ENCODE assay signal across 1 cellular context in the genomic region with DNA sequence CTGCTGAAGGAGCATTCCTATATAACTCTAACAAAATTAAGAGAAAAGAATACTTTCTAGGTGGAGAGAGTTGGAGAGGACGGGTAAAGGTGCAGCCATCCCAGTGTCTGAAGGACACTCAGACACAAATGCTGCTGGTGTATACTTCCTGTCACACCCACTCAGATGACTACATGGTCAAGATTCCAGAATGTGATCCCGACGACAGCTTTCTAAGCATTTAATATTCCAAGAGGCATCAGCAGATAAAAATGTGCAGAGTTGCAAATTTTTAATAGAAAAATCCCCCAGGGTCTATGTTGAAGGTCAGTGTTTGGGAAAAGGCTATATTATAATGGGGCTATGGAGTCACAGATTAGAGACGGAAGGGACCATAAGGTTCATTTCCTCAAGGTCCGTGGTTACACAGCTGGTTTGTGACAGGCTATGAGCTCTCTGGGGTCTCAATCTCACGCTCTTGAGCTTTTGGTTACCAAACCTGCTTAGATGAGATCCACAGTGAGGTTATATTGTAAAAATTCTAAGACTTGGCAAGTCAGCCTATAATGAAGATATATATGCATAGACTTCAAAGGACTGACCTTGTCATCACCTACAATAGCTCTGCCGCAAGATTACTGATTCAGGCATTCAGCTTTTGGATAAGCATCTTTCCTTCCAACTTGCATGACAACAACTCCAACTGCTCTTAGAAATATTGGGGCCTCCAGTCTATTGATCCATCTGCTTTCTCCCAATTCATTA.
TF ChIP-seq lines count a peak whose summit lies in the region.

No MANE protein-coding gene starts in this region.

TF ChIP-seq in WTC11, 78 proteins besides CTCF, POLR2A, EP300 and RAD21 (continued from another document):
- TF ChIP-seq FOXP4 (CRISPR knock-in tag; IDR thresholded peaks at IDR 0.05) (no peak), AR (CRISPR knock-in tag; IDR thresholded peaks at IDR 0.05) (no peak), NR2C2 (CRISPR knock-in tag; IDR thresholded peaks at IDR 0.05) (no peak), RELA (CRISPR knock-in tag; IDR thresholded peaks at IDR 0.05; ENCODE audit: borderline replicate concordance) (no peak), GTF2I (CRISPR knock-in tag; conservative IDR thresholded peaks at IDR 0.05) (no peak), ZNF423 (CRISPR knock-in tag; IDR thresholded peaks at IDR 0.05) (no peak), ATF2 (CRISPR knock-in tag; IDR thresholded peaks at IDR 0.05; ENCODE audit: borderline replicate concordance, low read depth) (no peak), MYBL2 (CRISPR knock-in tag; IDR thresholded peaks at IDR 0.05) (no peak), FOXJ3 (CRISPR knock-in tag; IDR thresholded peaks at IDR 0.05; ENCODE audit: borderline replicate concordance) (no peak), ZNF416 (CRISPR knock-in tag; IDR thresholded peaks at IDR 0.05) (no peak), MXD4 (CRISPR knock-in tag; IDR thresholded peaks at IDR 0.05; ENCODE audit: borderline replicate concordance) (no peak), NFATC4 (CRISPR knock-in tag; IDR thresholded peaks at IDR 0.05) (no peak), SOX15 (CRISPR knock-in tag; IDR thresholded peaks at IDR 0.05) (no peak)
- TF ChIP-seq, protein P1, sequence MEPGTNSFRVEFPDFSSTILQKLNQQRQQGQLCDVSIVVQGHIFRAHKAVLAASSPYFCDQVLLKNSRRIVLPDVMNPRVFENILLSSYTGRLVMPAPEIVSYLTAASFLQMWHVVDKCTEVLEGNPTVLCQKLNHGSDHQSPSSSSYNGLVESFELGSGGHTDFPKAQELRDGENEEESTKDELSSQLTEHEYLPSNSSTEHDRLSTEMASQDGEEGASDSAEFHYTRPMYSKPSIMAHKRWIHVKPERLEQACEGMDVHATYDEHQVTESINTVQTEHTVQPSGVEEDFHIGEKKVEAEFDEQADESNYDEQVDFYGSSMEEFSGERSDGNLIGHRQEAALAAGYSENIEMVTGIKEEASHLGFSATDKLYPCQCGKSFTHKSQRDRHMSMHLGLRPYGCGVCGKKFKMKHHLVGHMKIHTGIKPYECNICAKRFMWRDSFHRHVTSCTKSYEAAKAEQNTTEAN (CRISPR knock-in tag; IDR thresholded peaks at IDR 0.05), result no peak
- TF ChIP-seq, protein P2, sequence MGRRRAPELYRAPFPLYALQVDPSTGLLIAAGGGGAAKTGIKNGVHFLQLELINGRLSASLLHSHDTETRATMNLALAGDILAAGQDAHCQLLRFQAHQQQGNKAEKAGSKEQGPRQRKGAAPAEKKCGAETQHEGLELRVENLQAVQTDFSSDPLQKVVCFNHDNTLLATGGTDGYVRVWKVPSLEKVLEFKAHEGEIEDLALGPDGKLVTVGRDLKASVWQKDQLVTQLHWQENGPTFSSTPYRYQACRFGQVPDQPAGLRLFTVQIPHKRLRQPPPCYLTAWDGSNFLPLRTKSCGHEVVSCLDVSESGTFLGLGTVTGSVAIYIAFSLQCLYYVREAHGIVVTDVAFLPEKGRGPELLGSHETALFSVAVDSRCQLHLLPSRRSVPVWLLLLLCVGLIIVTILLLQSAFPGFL (CRISPR knock-in tag; IDR thresholded peaks at IDR 0.05; ENCODE audit: borderline replicate concordance), result no peak
- TF ChIP-seq, protein P3, sequence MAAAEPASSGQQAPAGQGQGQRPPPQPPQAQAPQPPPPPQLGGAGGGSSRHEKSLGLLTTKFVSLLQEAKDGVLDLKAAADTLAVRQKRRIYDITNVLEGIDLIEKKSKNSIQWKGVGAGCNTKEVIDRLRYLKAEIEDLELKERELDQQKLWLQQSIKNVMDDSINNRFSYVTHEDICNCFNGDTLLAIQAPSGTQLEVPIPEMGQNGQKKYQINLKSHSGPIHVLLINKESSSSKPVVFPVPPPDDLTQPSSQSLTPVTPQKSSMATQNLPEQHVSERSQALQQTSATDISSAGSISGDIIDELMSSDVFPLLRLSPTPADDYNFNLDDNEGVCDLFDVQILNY (CRISPR knock-in tag; IDR thresholded peaks at IDR 0.05), result no peak
- TF ChIP-seq, protein P4, sequence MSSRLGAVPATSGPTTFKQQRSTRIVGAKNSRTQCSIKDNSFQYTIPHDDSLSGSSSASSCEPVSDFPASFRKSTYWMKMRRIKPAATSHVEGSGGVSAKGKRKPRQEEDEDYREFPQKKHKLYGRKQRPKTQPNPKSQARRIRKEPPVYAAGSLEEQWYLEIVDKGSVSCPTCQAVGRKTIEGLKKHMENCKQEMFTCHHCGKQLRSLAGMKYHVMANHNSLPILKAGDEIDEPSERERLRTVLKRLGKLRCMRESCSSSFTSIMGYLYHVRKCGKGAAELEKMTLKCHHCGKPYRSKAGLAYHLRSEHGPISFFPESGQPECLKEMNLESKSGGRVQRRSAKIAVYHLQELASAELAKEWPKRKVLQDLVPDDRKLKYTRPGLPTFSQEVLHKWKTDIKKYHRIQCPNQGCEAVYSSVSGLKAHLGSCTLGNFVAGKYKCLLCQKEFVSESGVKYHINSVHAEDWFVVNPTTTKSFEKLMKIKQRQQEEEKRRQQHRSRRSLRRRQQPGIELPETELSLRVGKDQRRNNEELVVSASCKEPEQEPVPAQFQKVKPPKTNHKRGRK (CRISPR knock-in tag; IDR thresholded peaks at IDR 0.05; ENCODE audit: borderline replicate concordance), result no peak
